In the genomic region with DNA sequence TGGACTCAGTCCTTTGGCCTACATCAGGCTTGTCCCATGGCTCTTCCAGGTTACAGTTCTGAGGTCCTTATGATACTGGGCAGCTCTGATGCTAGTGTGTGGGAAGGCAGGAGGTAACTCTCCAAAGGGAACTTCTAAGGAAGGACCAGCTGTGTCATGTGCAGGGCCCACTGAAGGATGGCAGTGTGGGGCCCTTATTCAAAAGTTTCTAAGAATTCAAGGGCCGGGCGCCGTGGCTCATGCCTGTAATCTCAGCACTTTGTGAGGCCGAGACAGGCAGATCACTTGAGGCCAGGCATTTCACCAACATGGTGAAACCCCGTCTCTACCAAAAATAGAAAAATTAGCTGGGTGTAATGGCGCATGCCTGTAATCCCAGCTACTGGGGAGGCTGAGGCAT, we compare ENCODE assay signal across 1 cellular context.
TF ChIP-seq lines count a peak whose summit lies in the region.

No MANE protein-coding gene starts in this region.

TF ChIP-seq in GM23338, 12 proteins besides CTCF, POLR2A, EP300 and RAD21:
- TF ChIP-seq STAT1 (IDR thresholded peaks at IDR 0.05; ENCODE audit: unreplicated experiment) (no peak), EZH2phosphoT487 (IDR thresholded peaks at IDR 0.05; ENCODE audit: unreplicated experiment) (no peak), ZNF114 (CRISPR knock-in tag; IDR thresholded peaks at IDR 0.05) (no peak), CREB1 (CRISPR knock-in tag; IDR thresholded peaks at IDR 0.05; ENCODE audit: low read depth) (no peak), EZH2 (IDR thresholded peaks at IDR 0.05; ENCODE audit: low read depth, unreplicated experiment) (no peak), NANOG (IDR thresholded peaks at IDR 0.05; ENCODE audit: borderline replicate concordance) (no peak), REST (IDR thresholded peaks at IDR 0.05; ENCODE audit: unreplicated experiment) (no peak), JUNB (IDR thresholded peaks at IDR 0.05; ENCODE audit: unreplicated experiment) (no peak), ZNF462 (CRISPR knock-in tag; IDR thresholded peaks at IDR 0.05) (no peak), ZNF331 (CRISPR knock-in tag; IDR thresholded peaks at IDR 0.05; ENCODE audit: low read depth) (no peak), POLR2AphosphoS5 (IDR thresholded peaks at IDR 0.05; ENCODE audit: low read depth) (no peak)
- TF ChIP-seq, protein P1, sequence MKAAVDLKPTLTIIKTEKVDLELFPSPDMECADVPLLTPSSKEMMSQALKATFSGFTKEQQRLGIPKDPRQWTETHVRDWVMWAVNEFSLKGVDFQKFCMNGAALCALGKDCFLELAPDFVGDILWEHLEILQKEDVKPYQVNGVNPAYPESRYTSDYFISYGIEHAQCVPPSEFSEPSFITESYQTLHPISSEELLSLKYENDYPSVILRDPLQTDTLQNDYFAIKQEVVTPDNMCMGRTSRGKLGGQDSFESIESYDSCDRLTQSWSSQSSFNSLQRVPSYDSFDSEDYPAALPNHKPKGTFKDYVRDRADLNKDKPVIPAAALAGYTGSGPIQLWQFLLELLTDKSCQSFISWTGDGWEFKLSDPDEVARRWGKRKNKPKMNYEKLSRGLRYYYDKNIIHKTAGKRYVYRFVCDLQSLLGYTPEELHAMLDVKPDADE (IDR thresholded peaks at IDR 0.05) = no peak
